ENCODE assay signal across 17 cellular contexts in the genomic region with DNA sequence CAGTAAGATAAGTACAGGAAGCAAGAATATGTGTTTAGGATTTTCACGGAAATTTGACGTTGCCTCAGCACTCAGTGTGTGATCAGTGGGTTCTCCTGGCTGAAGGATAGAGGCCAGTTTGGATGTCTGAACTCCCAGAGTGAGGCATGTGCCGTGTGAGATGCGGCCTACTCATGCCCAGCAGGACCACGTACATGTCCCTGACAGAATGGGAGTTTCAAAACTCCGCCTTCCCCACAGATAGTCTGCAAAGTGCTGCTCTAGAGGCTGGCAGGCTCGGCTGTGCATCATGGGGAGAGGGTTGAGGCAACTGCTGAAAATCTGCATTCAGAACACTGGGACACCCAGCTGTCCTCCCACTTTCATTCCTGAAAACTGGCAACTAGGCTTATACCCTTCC.
"Had no signal": no experiment of that assay in that cellular context is flagged by ENCODE, and none has a peak within 500 bp of the region (broad histone marks: within the 10 kb centered on the region; RNA-seq: fewer than 3 reads in every experiment).

No MANE protein-coding gene starts in this region.

- H3K9ac ChIP-seq: parathyroid adenoma had no signal

- DNase-seq: activated CD4-positive, alpha-beta T cell treated with anti-CD3 and anti-CD28 coated beads for 1 hour; activated CD4-positive, alpha-beta T cell treated with anti-CD3 and anti-CD28 coated beads, Interleukin-2, amount 50 U/mL, for 4 hours; adrenal gland; caudate nucleus; effector CD4-positive, alpha-beta T cell; foreskin keratinocyte; glutamatergic neuron; midbrain; trophoblast cell had no signal

- ATAC-seq: foreskin keratinocyte; stimulated activated naive CD8-positive, alpha-beta T cell treated with anti-CD3 and anti-CD28 coated beads, Interleukin-15, Interleukin-2, amounts not matched to agents 100 U/mL and 50 U/mL, for 24 hours had no signal

- H3K9me3 ChIP-seq: suprapubic skin had no signal

- H3K4me1 ChIP-seq: adrenal gland, parathyroid adenoma had no signal

- H3K4me3 ChIP-seq: adrenal gland, coronary artery, lung, SK-N-MC, smooth muscle cell, suprapubic skin had no signal

- H3K36me3 ChIP-seq: adrenal gland, suprapubic skin had no signal

- H3K27ac ChIP-seq: adrenal gland, coronary artery, foreskin keratinocyte, parathyroid adenoma, SK-N-MC, suprapubic skin, VCaP had no signal

- H3K27me3 ChIP-seq: adrenal gland, foreskin keratinocyte, suprapubic skin had no signal
